In genomic region chr15:89091667-89092220, GRCh38 we compare ENCODE assay signal across 9 cellular contexts. TPM values are rescaled to one million over a fixed set of nuclear protein-coding genes. Genes with fewer than 3 reads are reported as not detected.
DNase-seq lines count a peak whose midpoint lies in the region; ATAC-seq, FAIRE-seq and TF ChIP-seq lines count a peak whose summit lies in the region.
"Had no signal": no experiment of that assay in that cellular context is flagged by ENCODE, and none has a peak within 500 bp of the region (broad histone marks: within the 10 kb centered on the region; RNA-seq: fewer than 3 reads in every experiment).

No MANE protein-coding gene starts in this region.

- H3K36me3 ChIP-seq in naive thymus-derived CD4-positive, alpha-beta T cell (ENCODE audit: control insufficient read depth in 2 of 3, insufficient read depth in 3 of 3, low read length in 3 of 3), result peaks cover 0 to 4% (median 0%) of the 10 kb centered on the region in 3 experiments

- H3K4me3 ChIP-seq in A549 (peak overlapping the region; percentile 28), HL-60 (replicated peaks; ENCODE audit: insufficient read depth, low read length) (0 out of 2 replicates have a peak overlapping the region, but pooled peaks have one; percentile 15)
- peak overlapping the region; percentile 46 for H3K4me3 ChIP-seq in naive thymus-derived CD4-positive, alpha-beta T cell (ENCODE audit: low read length)

- CTCF ChIA-PET in A549 (lab: Yijun Ruan, JAX), result interaction anchor here (1.0 to 12.9 kb wide), 16 partner anchors 9 to 84 kb away, joined by 3 to 157 read pairs (median 10); no protein-coding TSS in a partner anchor
- CTCF ChIA-PET in MCF 10A (lab: Yijun Ruan, JAX), result interaction anchor here (0.7 to 8.5 kb wide), 12 partner anchors 9 to 187 kb away, joined by 3 to 65 read pairs (median 7); no protein-coding TSS in a partner anchor
- CTCF ChIA-PET in naive thymus-derived CD4-positive, alpha-beta T cell (lab: Charles Lee), result interaction anchor here (0.7 to 1.3 kb wide), 8 partner anchors 9 to 189 kb away, joined by 3 to 4 read pairs (median 3); no protein-coding TSS in a partner anchor

- H3K27ac Mint-ChIP-seq in MCF 10A (ENCODE audit: low read depth, unreplicated experiment), result peak overlapping the region; percentile 97
- H3K27ac Mint-ChIP-seq in naive thymus-derived CD4-positive, alpha-beta T cell, result peak overlapping the region in 8 of 9 donors; percentile 92 to 100 (median 98)

- 100% methylated on average over 1 of the region's 1 CpG for WGBS in A549 (ENCODE audit: missing lambda C conversion rate)

- no TSS peak for BruUV-seq in MCF 10A (replicated peaks; lab: Mats Ljungman, UMichigan)

- TF ChIP-seq CTCF in A549 (IDR thresholded peaks at IDR 0.05), result no peak
- no peak for TF ChIP-seq CTCF in HL-60 (IDR thresholded peaks at IDR 0.05; ENCODE audit: insufficient read depth, low read length)
- no peak for TF ChIP-seq CTCF in MCF 10A (IDR thresholded peaks at IDR 0.05; ENCODE audit: unreplicated experiment)

- peaks cover 65% of the 10 kb centered on the region for H3K4me1 ChIP-seq in A549
- H3K4me1 ChIP-seq in naive thymus-derived CD4-positive, alpha-beta T cell (ENCODE audit: control insufficient read depth in 2 of 2, insufficient read depth in 2 of 2, low read length in 2 of 2), result peaks cover 26 to 29% of the 10 kb centered on the region in 2 donors

- H3K4me2 ChIP-seq in A549, result peak overlapping the region; percentile 88

- no peak for TF ChIP-seq POLR2A in A549 (IDR thresholded peaks at IDR 0.05; ENCODE audit: low read length)

- H3K27me3 ChIP-seq in HL-60 (ENCODE audit: insufficient read depth, poor library complexity, severe bottlenecking), result no peaks in the 10 kb centered on the region
- H3K27me3 ChIP-seq in naive thymus-derived CD4-positive, alpha-beta T cell (ENCODE audit: control insufficient read depth in 2 of 2, insufficient read depth in 2 of 2, low read length in 2 of 2), result no peaks in the 10 kb centered on the region

- TF ChIP-seq EP300 in A549 (IDR thresholded peaks at IDR 0.05), result no peak

- intact Hi-C loops in MCF 10A (cut with micrococcal nuclease), result no loop called here
- intact Hi-C loops in naive thymus-derived CD4-positive, alpha-beta T cell (cut with micrococcal nuclease), result loop anchor here in 1 of 2 donors (5.0 kb wide), 1 partner anchor 34 kb away; no protein-coding TSS in a partner anchor

- no peaks in the 10 kb centered on the region for H3K9me3 Mint-ChIP-seq in MCF 10A (ENCODE audit: unreplicated experiment)
- no peaks in the 10 kb centered on the region for H3K9me3 Mint-ChIP-seq in naive thymus-derived CD4-positive, alpha-beta T cell

- DNase-seq in A549 (ENCODE audit: low read depth in 1 of 2, low spot score in 1 of 2) (no peak), HL-60 (ENCODE audit: low read depth in 1 of 2, low spot score in 1 of 2) (no peak), MCF 10A (ENCODE audit: unreplicated experiment) (no peak), globus pallidus (ENCODE audit: low spot score) (no peak), NCI-H187 (lab: John Stamatoyannopoulos, UW) (no peak)
- no peak for DNase-seq in naive thymus-derived CD4-positive, alpha-beta T cell
- DNase-seq in activated CD8-positive, alpha-beta memory T cell treated with anti-CD3 and anti-CD28 coated beads, Interleukin-2, amount 50 U/mL, for 48 hours, result no peak

- POLR2A ChIA-PET in A549 (lab: Yijun Ruan, JAX), result interaction anchor here (0.9 to 1.8 kb wide), 5 partner anchors 9 to 453 kb away, joined by 3 to 8 read pairs (median 4); partner anchors contain the start of gene ISG20
- POLR2A ChIA-PET in MCF 10A (lab: Yijun Ruan, JAX), result interaction anchor here (0.8 to 8.2 kb wide), 16 partner anchors 9 to 243 kb away, joined by 3 to 229 read pairs (median 8); partner anchors contain the start of gene POLG
- POLR2A ChIA-PET in naive thymus-derived CD4-positive, alpha-beta T cell (lab: Charles Lee), result interaction anchor here (0.5 to 1.4 kb wide), 4 partner anchors 11 to 66 kb away, joined by 3 read pairs; no protein-coding TSS in a partner anchor

- TF ChIP-seq RAD21 in A549 (conservative IDR thresholded peaks at IDR 0.05 in 1 of 2, IDR thresholded peaks at IDR 0.05 in 1 of 2), result no peak

- H3K36me3 Mint-ChIP-seq in MCF 10A (ENCODE audit: insufficient read depth, unreplicated experiment), result peaks cover 5% of the 10 kb centered on the region
- H3K36me3 Mint-ChIP-seq in naive thymus-derived CD4-positive, alpha-beta T cell, result peaks cover 7 to 30% (median 14%) of the 10 kb centered on the region in 5 donors

- no peak for FAIRE-seq in A549 (lab: Jason Lieb, UNC)
- FAIRE-seq: H1 had no signal

- H3K9me3 ChIP-seq in A549, result no peaks in the 10 kb centered on the region
- no peaks in the 10 kb centered on the region for H3K9me3 ChIP-seq in naive thymus-derived CD4-positive, alpha-beta T cell (ENCODE audit: control insufficient read depth in 2 of 3, low read length in 3 of 3)

- H3K27ac ChIP-seq in A549, result peak overlapping the region; percentile 80 to 88
- H3K27ac ChIP-seq in HL-60 (replicated peaks), result peak overlapping the region; percentile 69
- peak overlapping the region; percentile 79 for H3K27ac ChIP-seq in naive thymus-derived CD4-positive, alpha-beta T cell (ENCODE audit: low read depth, low read length)

- ATAC-seq in A549 (no peak), HG02852 (IDR thresholded peaks at IDR 0.05; ENCODE audit: unreplicated experiment) (no peak)
- no peak for ATAC-seq in naive thymus-derived CD4-positive, alpha-beta T cell

- H3K27me3 Mint-ChIP-seq in MCF 10A (ENCODE audit: insufficient read depth, unreplicated experiment), result no peaks in the 10 kb centered on the region
- H3K27me3 Mint-ChIP-seq in naive thymus-derived CD4-positive, alpha-beta T cell, result no peaks in the 10 kb centered on the region

- peaks cover 25% of the 10 kb centered on the region for H3K4me1 Mint-ChIP-seq in MCF 10A (ENCODE audit: insufficient read depth, unreplicated experiment)
- H3K4me1 Mint-ChIP-seq in naive thymus-derived CD4-positive, alpha-beta T cell, result peaks cover 36 to 61% (median 52%) of the 10 kb centered on the region in 7 donors

- H3K4me3 Mint-ChIP-seq in MCF 10A (ENCODE audit: unreplicated experiment), result peak overlapping the region; percentile 72
- H3K4me3 Mint-ChIP-seq in naive thymus-derived CD4-positive, alpha-beta T cell, result peak overlapping the region in 1 of 10 donors; percentile 90

TF ChIP-seq in A549, 52 proteins besides CTCF, POLR2A, EP300 and RAD21:
- TF ChIP-seq FOSB (CRISPR knock-in tag; IDR thresholded peaks at IDR 0.05) (no peak), GATA3 (IDR thresholded peaks at IDR 0.05; ENCODE audit: borderline replicate concordance) (no peak), BCL3 (IDR thresholded peaks at IDR 0.05) (no peak), FOXS1 (CRISPR knock-in tag; IDR thresholded peaks at IDR 0.05) (no peak), HEYL (CRISPR knock-in tag; IDR thresholded peaks at IDR 0.05) (no peak), HOXB13 (CRISPR knock-in tag; IDR thresholded peaks at IDR 0.05; ENCODE audit: low read depth) (no peak), CBX2 (IDR thresholded peaks at IDR 0.05; ENCODE audit: borderline replicate concordance, low read depth) (no peak), PBX3 (IDR thresholded peaks at IDR 0.05) (no peak), TP53 (CRISPR knock-in tag; IDR thresholded peaks at IDR 0.05) (no peak), EHMT2 (IDR thresholded peaks at IDR 0.05; ENCODE audit: low read depth) (no peak)

RNA-seq across cellular contexts. Expression of gene ABHD2, which starts 3.5 kb away (rescaled TPM):
- polyA plus RNA-seq in A549 (2011; rRNA removed) (63.3 and 76.4 TPM in 2 replicates), A549 (2017; fragmentation: RNase III; extraction: RNeasy Plus Mini Kit Qiagen cat#74134 plus additional on column Dnase treatment) (33.1 to 41.0 TPM (median 36.2 TPM) in 3 replicates)
- polyA plus RNA-seq in A549 (2012; cell fraction: cytosol; rRNA removed), result 31.8 and 36.7 TPM in 2 replicates
- polyA plus RNA-seq in A549 (2012; cell fraction: nucleus; rRNA removed), result 30.7 and 39.5 TPM in 2 replicates
- polyA minus RNA-seq in A549 (2011; rRNA and poly(A)+ RNA removed), result 194 and 230 TPM in 2 replicates
- total RNA-seq in MCF 10A (2022), result 47.7 and 55.9 TPM in 2 replicates
- 10 to 100 TPM; 43.6 to 85.0 (median 67.7) TPM for total RNA-seq in naive thymus-derived CD4-positive, alpha-beta T cell
- 10 to 100 TPM; 19.4 to 21.9 TPM for polyA plus RNA-seq in naive thymus-derived CD4-positive, alpha-beta T cell
